20 cellular contexts compared by ENCODE assay signal in the genomic region with DNA sequence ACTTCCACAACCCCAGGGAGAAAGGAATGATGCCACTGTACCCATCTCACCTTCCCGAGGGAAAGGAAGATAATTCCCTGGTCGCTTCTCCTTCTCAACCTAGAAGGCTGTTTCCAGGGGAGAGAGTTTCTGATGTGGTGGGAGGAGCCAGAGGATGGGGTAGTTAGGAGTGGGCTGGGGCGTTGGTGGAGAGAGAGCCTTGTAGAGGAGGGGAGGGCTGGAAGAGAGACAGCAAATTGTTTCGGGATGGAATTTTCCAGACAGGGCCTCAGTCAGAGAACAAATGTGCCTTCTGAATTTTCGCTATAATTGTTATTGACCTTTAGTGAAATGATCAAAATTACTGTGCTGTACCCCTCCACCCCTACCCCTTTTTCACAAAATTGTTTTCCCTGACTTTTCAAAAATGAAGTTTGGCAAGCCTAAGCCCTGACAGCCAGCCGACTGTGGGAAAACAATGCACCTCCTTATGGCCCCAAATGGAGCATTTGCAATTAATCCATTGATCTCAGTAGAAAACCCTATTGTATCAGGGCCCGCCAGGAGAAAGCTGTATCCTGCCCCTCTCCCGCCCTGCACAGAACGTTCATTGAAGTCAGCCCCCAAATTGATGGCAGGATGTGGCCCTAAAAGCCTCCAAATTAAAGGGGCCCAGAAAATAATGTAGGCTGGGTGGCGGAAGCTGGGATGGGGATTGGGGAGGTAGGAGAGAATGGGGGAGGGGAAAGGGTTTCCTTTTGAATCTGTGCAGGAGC.
A peak's percentile ranks its signal among the peaks of the same experiment; 100 is the strongest.
DNase-seq lines count a peak whose midpoint lies in the region; ATAC-seq, FAIRE-seq and TF ChIP-seq lines count a peak whose summit lies in the region.
"Had no signal": no experiment of that assay in that cellular context is flagged by ENCODE, and none has a peak within 500 bp of the region (broad histone marks: within the 10 kb centered on the region; RNA-seq: fewer than 3 reads in every experiment).

No MANE protein-coding gene starts in this region.

- H3K9ac ChIP-seq in mesenchymal stem cell (ENCODE audit: low read length): no peak overlapping the region
- H3K9ac ChIP-seq: BLaER1 treated with 17β-estradiol and CSF1 and Interleukin-3, amounts not matched to agents 10 nM and 100 nM; KMS-11 had no signal

- H2BK15ac ChIP-seq in mesenchymal stem cell (ENCODE audit: low read depth, poor library complexity, severe bottlenecking): peak overlapping the region; percentile 34

- peak; percentile 51 for DNase-seq in globus pallidus (ENCODE audit: low spot score)
- DNase-seq in mesenchymal stem cell: no peak
- no peak for DNase-seq in substantia nigra (lab: John Stamatoyannopoulos, UW)
- DNase-seq in NCI-H524 treated with DMSO at 0.1 percent for 48 hours (lab: John Stamatoyannopoulos, UW): no peak
- DNase-seq in small intestine: no peak
- DNase-seq: ACHN; CD4-positive, alpha-beta memory T cell; DND-41; HCEC 1CT; IMR-90; NCI-H1105; NCI-H146; NCI-H2029 treated with DMSO at 0.1 percent for 48 hours; NCI-H2171 treated with DMSO at 0.1 percent for 48 hours; Right ventricle myocardium superior had no signal

- H2AK5ac ChIP-seq in mesenchymal stem cell (ENCODE audit: low read length, severe bottlenecking): peak overlapping the region; percentile 3

- no peak overlapping the region for H3K23ac ChIP-seq in mesenchymal stem cell (ENCODE audit: low read length in 2 of 2)

- no peaks in the 10 kb centered on the region for H3K79me1 ChIP-seq in mesenchymal stem cell (replicated peaks; ENCODE audit: low read length, poor library complexity, severe bottlenecking)

- H2BK120ac ChIP-seq in mesenchymal stem cell (ENCODE audit: low read depth, low read length): no peak overlapping the region

- CTCF ChIA-PET in HEK293 (lab: Yijun Ruan, JAX): interaction anchor here (1.6 kb wide), 1 partner anchor 10 kb away, joined by 6 read pairs; no protein-coding TSS in a partner anchor

- POLR2A ChIA-PET in HEK293 (lab: Yijun Ruan, JAX): interaction anchor here (1.4 kb wide), 1 partner anchor 69 kb away, joined by 4 read pairs; a partner anchor contains a TSS

- H3K27me3 ChIP-seq in mesenchymal stem cell (ENCODE audit: control insufficient read depth in 1 of 2, insufficient read depth in 1 of 2, low read length in 2 of 2): no peaks in the 10 kb centered on the region
- no peaks in the 10 kb centered on the region for H3K27me3 ChIP-seq in small intestine (ENCODE audit: control insufficient read depth in 2 of 2, insufficient read depth in 2 of 2, low read length in 2 of 2)
- H3K27me3 ChIP-seq: BLaER1 treated with 17β-estradiol and CSF1 and Interleukin-3, amounts not matched to agents 10 nM and 100 nM had no signal

- no peak overlapping the region for H3K4me3 ChIP-seq in HEK293 (ENCODE audit: low read depth, low read length)
- H3K4me3 ChIP-seq in mesenchymal stem cell (ENCODE audit: insufficient read depth in 1 of 2, low read depth in 1 of 2, low read length in 2 of 2): no peak overlapping the region
- H3K4me3 ChIP-seq in small intestine (ENCODE audit: low read depth in 1 of 2, low read length in 2 of 2): no peak overlapping the region
- H3K4me3 ChIP-seq: BLaER1 treated with 17β-estradiol and CSF1 and Interleukin-3, amounts not matched to agents 10 nM and 100 nM; GM12878 had no signal

- H3K9me3 ChIP-seq in HEK293 (ENCODE audit: control insufficient read depth, insufficient read depth, low read depth, low read length) (no peaks in the 10 kb centered on the region), mesenchymal stem cell (ENCODE audit: control insufficient read depth, low read length) (no peaks in the 10 kb centered on the region), small intestine (ENCODE audit: control insufficient read depth, low read depth) (no peaks in the 10 kb centered on the region)
- H3K9me3 ChIP-seq: BLaER1 treated with 17β-estradiol and CSF1 and Interleukin-3, amounts not matched to agents 10 nM and 100 nM had no signal

- no peaks in the 10 kb centered on the region for H3K36me3 ChIP-seq in HEK293 (ENCODE audit: control insufficient read depth in 2 of 2, insufficient read depth in 1 of 2, low read length in 2 of 2)
- H3K36me3 ChIP-seq in mesenchymal stem cell (ENCODE audit: control insufficient read depth in 1 of 2, insufficient read depth in 2 of 2, low read depth in 1 of 2, low read length in 2 of 2): no peaks in the 10 kb centered on the region
- H3K36me3 ChIP-seq in small intestine (ENCODE audit: control insufficient read depth in 2 of 2, insufficient read depth in 2 of 2, low read length in 2 of 2): peaks cover 0 to 2% of the 10 kb centered on the region in 2 donors
- H3K36me3 ChIP-seq: BLaER1 treated with 17β-estradiol and CSF1 and Interleukin-3, amounts not matched to agents 10 nM and 100 nM had no signal

- peak overlapping the region in 1 of 2 experiments; percentile 22 for H3K18ac ChIP-seq in mesenchymal stem cell (ENCODE audit: low read depth in 1 of 2, low read length in 2 of 2)

- H2AFZ ChIP-seq in mesenchymal stem cell (ENCODE audit: low read depth, low read length): no peak overlapping the region

- ATAC-seq in SK-N-SH treated with all-trans-retinoic acid at 6 μM for 48 hours: no peak
- ATAC-seq: GM12878 had no signal

- FAIRE-seq in small intestine (lab: Jason Lieb, UNC): no peak
- FAIRE-seq: GM12878 had no signal

- H3K14ac ChIP-seq in mesenchymal stem cell (ENCODE audit: low read length in 2 of 2): no peak overlapping the region

- no peak overlapping the region for H2BK5ac ChIP-seq in mesenchymal stem cell (ENCODE audit: low read depth, low read length, poor library complexity, severe bottlenecking)

- no peak for TF ChIP-seq CTCF in HEK293 (tag by site-specific recombination; IDR thresholded peaks at IDR 0.05)

- H3K4me2 ChIP-seq in mesenchymal stem cell (ENCODE audit: low read length, poor library complexity, severe bottlenecking): no peak overlapping the region
- H3K4me2 ChIP-seq: BLaER1 treated with 17β-estradiol and CSF1 and Interleukin-3, amounts not matched to agents 10 nM and 100 nM; KMS-11 had no signal

- H4K8ac ChIP-seq in mesenchymal stem cell (ENCODE audit: low read length): no peak overlapping the region

- H3K4me1 ChIP-seq in HEK293 (ENCODE audit: control insufficient read depth, insufficient read depth, low read length) (no peaks in the 10 kb centered on the region), mesenchymal stem cell (ENCODE audit: control insufficient read depth, insufficient read depth, low read depth, low read length) (peaks cover 5% of the 10 kb centered on the region), small intestine (ENCODE audit: control insufficient read depth in 2 of 2, insufficient read depth in 1 of 2, low read depth in 1 of 2, low read length in 1 of 2) (peaks cover 0 to 3% of the 10 kb centered on the region in 2 donors)

- peak overlapping the region; percentile 45 to 56 for H2BK12ac ChIP-seq in mesenchymal stem cell (ENCODE audit: low read length in 2 of 2)

- H3K27ac ChIP-seq in HEK293 (ENCODE audit: extremely low read depth, low read depth, low read length) (no peak overlapping the region), mesenchymal stem cell (ENCODE audit: low read length, poor library complexity, severe bottlenecking) (no peak overlapping the region), substantia nigra (ENCODE audit: low read depth, low read length, poor library complexity, severe bottlenecking) (peak overlapping the region; percentile 16), small intestine (ENCODE audit: low read depth in 1 of 2, low read length in 1 of 2) (no peak overlapping the region)
- H3K27ac ChIP-seq: BLaER1 treated with 17β-estradiol and CSF1 and Interleukin-3, amounts not matched to agents 10 nM and 100 nM; KMS-11 had no signal

- H3K4ac ChIP-seq in mesenchymal stem cell (ENCODE audit: low read depth in 1 of 2, low read length in 2 of 2): no peak overlapping the region

- WGBS in mesenchymal stem cell: 90% methylated on average over 9 of the region's 10 CpGs
- WGBS in small intestine, 3 donors: 89 to 98% (median 91%) methylated on average over 10 of the region's 10 CpGs

- H4K91ac ChIP-seq in mesenchymal stem cell (ENCODE audit: low read length): no peak overlapping the region

TF ChIP-seq in HEK293, 187 proteins besides CTCF, POLR2A, EP300 and RAD21:
- TF ChIP-seq EGR2 (tag by site-specific recombination; IDR thresholded peaks at IDR 0.05; ENCODE audit: low read depth): 0 out of 2 replicates have a peak, but pooled peaks have one; percentile 38
- 0 out of 2 replicates have a peak, but pooled peaks have one; percentile 44 for TF ChIP-seq ZFHX2 (tag by site-specific recombination; conservative IDR thresholded peaks at IDR 0.05)
- no peak for TF ChIP-seq ZNF223 (tag by site-specific recombination; IDR thresholded peaks at IDR 0.05)

TF ChIP-seq in SK-N-SH treated with all-trans-retinoic acid at 6 μM for 48 hours, 23 proteins besides CTCF, POLR2A, EP300 and RAD21 (continues in another document):
- TF ChIP-seq ZNF70 (CRISPR knock-in tag; IDR thresholded peaks at IDR 0.05) (no peak), RARB (CRISPR knock-in tag; IDR thresholded peaks at IDR 0.05) (no peak), GLIS3 (CRISPR knock-in tag; IDR thresholded peaks at IDR 0.05) (no peak), SNAI2 (CRISPR knock-in tag; IDR thresholded peaks at IDR 0.05) (no peak), ZNF8 (CRISPR knock-in tag; IDR thresholded peaks at IDR 0.05) (no peak), TOX (CRISPR knock-in tag; IDR thresholded peaks at IDR 0.05; ENCODE audit: borderline replicate concordance) (no peak), ZNF565 (CRISPR knock-in tag; conservative IDR thresholded peaks at IDR 0.05; ENCODE audit: low read depth) (no peak)
- TF ChIP-seq, protein P1, sequence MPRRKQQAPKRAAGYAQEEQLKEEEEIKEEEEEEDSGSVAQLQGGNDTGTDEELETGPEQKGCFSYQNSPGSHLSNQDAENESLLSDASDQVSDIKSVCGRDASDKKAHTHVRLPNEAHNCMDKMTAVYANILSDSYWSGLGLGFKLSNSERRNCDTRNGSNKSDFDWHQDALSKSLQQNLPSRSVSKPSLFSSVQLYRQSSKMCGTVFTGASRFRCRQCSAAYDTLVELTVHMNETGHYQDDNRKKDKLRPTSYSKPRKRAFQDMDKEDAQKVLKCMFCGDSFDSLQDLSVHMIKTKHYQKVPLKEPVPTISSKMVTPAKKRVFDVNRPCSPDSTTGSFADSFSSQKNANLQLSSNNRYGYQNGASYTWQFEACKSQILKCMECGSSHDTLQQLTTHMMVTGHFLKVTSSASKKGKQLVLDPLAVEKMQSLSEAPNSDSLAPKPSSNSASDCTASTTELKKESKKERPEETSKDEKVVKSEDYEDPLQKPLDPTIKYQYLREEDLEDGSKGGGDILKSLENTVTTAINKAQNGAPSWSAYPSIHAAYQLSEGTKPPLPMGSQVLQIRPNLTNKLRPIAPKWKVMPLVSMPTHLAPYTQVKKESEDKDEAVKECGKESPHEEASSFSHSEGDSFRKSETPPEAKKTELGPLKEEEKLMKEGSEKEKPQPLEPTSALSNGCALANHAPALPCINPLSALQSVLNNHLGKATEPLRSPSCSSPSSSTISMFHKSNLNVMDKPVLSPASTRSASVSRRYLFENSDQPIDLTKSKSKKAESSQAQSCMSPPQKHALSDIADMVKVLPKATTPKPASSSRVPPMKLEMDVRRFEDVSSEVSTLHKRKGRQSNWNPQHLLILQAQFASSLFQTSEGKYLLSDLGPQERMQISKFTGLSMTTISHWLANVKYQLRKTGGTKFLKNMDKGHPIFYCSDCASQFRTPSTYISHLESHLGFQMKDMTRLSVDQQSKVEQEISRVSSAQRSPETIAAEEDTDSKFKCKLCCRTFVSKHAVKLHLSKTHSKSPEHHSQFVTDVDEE (CRISPR knock-in tag; IDR thresholded peaks at IDR 0.05): no peak
